ENCODE assay signal across 27 cellular contexts in genomic region chrX:94435799-94436198, GRCh38.
"Had no signal": no experiment of that assay in that cellular context is flagged by ENCODE, and none has a peak within 500 bp of the region (broad histone marks: within the 10 kb centered on the region; RNA-seq: fewer than 3 reads in every experiment).

No MANE protein-coding gene starts in this region.

- ATAC-seq: activated CD8-positive, alpha-beta memory T cell treated with anti-CD3 and anti-CD28 coated beads, Interleukin-2, amount 10 ng/mL, durations not matched to agents 7 days and 5 days; body of pancreas; T-helper 17 cell had no signal

- FAIRE-seq: RCC 7860 had no signal

- H3K27ac ChIP-seq: ascending aorta, body of pancreas, cardiac muscle cell had no signal

- H3K4me1 ChIP-seq: ascending aorta, body of pancreas had no signal

- H3K36me3 ChIP-seq: ascending aorta, cardiac muscle cell had no signal

- H3K9me3 ChIP-seq: ascending aorta, body of pancreas had no signal

- H3K27me3 ChIP-seq: ascending aorta, body of pancreas, cardiac muscle cell had no signal

- DNase-seq: activated B cell treated with CpG ODN at 0.5 μM for 24 hours; activated CD4-positive, alpha-beta T cell treated with anti-CD3 and anti-CD28 coated beads for 1 hour; activated CD4-positive, alpha-beta T cell treated with anti-CD3 and anti-CD28 coated beads, Interleukin-2, amount 10 ng/mL, durations not matched to agents 24 days and 14 days; activated CD4-positive, alpha-beta T cell treated with anti-CD3 and anti-CD28 coated beads, Interleukin-2, amount 50 U/mL, for 48 hours; activated CD8-positive, alpha-beta memory T cell treated with anti-CD3 and anti-CD28 coated beads, Interleukin-2, amount 10 ng/mL, durations not matched to agents 7 days and 5 days; activated effector memory CD4-positive, alpha-beta T cell treated with Interleukin-2 at 50 U/mL for 16 hours; activated naive CD4-positive, alpha-beta T cell; activated T-cell treated with anti-CD3 and anti-CD28 coated beads, Interleukin-2, amount 50 U/mL, for 24 hours; amniotic stem cell; body of pancreas; Kasumi-1; KBM-7; NCI-H1105 treated with DMSO at 0.1 percent for 48 hours; NCI-H146; NCI-H187 treated with DMSO at 0.1 percent for 48 hours; NCI-H2081 treated with DMSO at 0.1 percent for 48 hours; NCI-H345; NCI-H510A; NCI-H526 treated with DMSO at 0.1 percent for 48 hours; NCI-H82; OCI-M1; SHP77 treated with DMSO at 0.1 percent for 48 hours; T-helper 17 cell; T-helper 9 cell had no signal

- H3K4me3 ChIP-seq: ascending aorta, body of pancreas, cardiac muscle cell had no signal
